Comparison of ENCODE assay signal across 20 cellular contexts in the genomic region with DNA sequence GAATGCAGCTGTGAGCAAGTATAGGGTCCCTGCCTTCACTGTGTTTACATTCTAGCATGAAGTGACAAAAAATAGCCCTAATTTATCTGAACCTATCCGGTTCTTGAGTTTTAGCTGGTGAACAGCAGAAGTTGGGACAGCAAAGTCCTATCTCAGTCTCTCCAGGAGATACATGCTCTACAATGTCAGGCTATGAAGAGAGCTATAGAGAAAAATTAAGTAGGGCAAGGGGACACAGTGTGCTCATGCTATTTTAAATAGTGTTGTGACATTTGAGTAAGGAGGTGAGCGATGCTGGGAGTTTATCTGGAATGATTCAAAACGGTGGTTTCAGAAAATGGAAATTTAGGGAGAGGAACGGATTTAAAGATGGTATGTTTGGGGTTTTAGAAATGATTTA. TPM values are rescaled to one million over a fixed set of nuclear protein-coding genes. Genes with fewer than 3 reads are reported as not detected.
A peak's percentile ranks its signal among the peaks of the same experiment; 100 is the strongest.
DNase-seq lines count a peak whose midpoint lies in the region; ATAC-seq, FAIRE-seq and TF ChIP-seq lines count a peak whose summit lies in the region.
"Had no signal": no experiment of that assay in that cellular context is flagged by ENCODE, and none has a peak within 500 bp of the region (broad histone marks: within the 10 kb centered on the region; RNA-seq: fewer than 3 reads in every experiment).

No MANE protein-coding gene starts in this region.

- POLR2A ChIA-PET in HepG2 (lab: Yijun Ruan, JAX): no interaction called here

- H3K79me2 ChIP-seq in HepG2 (ENCODE audit: insufficient read depth, low read length): peaks cover 94% of the 10 kb centered on the region

- no TSS peak for BruUV-seq in HepG2 (replicated peaks; lab: Mats Ljungman, UMichigan)

- CTCF ChIA-PET in HepG2 (lab: Yijun Ruan, JAX; ENCODE audit: low intra/inter-chr PET ratio, low total read pairs): no interaction called here

- TF ChIP-seq POLR2A in HepG2 (IDR thresholded peaks at IDR 0.05; ENCODE audit: insufficient read depth in 1 of 2, low read depth in 2 of 2, low read length in 2 of 2) (no peak), right lobe of liver (IDR thresholded peaks at IDR 0.05) (no peak)

- H3K4me1 ChIP-seq in HepG2 (ENCODE audit: insufficient read depth, low read length) (peaks cover 7% of the 10 kb centered on the region), right lobe of liver (peaks cover 0 to 21% (median 2%) of the 10 kb centered on the region in 4 donors)
- H3K4me1 ChIP-seq: BE2C had no signal

- no peak for TF ChIP-seq EP300 in HepG2 (IDR thresholded peaks at IDR 0.05; ENCODE audit: low read depth in 2 of 2, low read length in 2 of 2)
- TF ChIP-seq EP300 in HepG2 (CRISPR knock-in tag; IDR thresholded peaks at IDR 0.05; ENCODE audit: borderline replicate concordance): no peak

- H3K27ac ChIP-seq in HepG2 (ENCODE audit: extremely low read length, insufficient read depth, low read length) (no peak overlapping the region), right lobe of liver (no peak overlapping the region)
- H3K27ac ChIP-seq: C4-2B, KMS-11 had no signal

- H3K36me3 Mint-ChIP-seq in T-helper 17 cell (ENCODE audit: low read depth): peaks cover 3% of the 10 kb centered on the region
- peaks cover 78% of the 10 kb centered on the region for H3K36me3 Mint-ChIP-seq in nephron progenitor cell (ENCODE audit: low read depth)

- WGBS in HepG2 (ENCODE audit: low lambda C conversion rate): 92% methylated on average over 4 of the region's 4 CpGs
- WGBS in right lobe of liver (ENCODE audit: insufficient coverage, low coverage, low lambda C conversion rate, missing lambda C conversion rate): 93% methylated on average over 4 of the region's 4 CpGs

- no peaks in the 10 kb centered on the region for H3K27me3 Mint-ChIP-seq in T-helper 17 cell
- no peaks in the 10 kb centered on the region for H3K27me3 Mint-ChIP-seq in nephron progenitor cell (ENCODE audit: low read depth, poor library complexity)
- H3K27me3 Mint-ChIP-seq: CD4-positive, alpha-beta memory T cell had no signal

- H3K4me1 Mint-ChIP-seq in T-helper 17 cell (peaks cover 16% of the 10 kb centered on the region), nephron progenitor cell (peaks cover 7% of the 10 kb centered on the region)

- no peak overlapping the region for H3K4me2 ChIP-seq in HepG2 (ENCODE audit: low read depth, low read length)
- H3K4me2 ChIP-seq: KMS-11 had no signal

- H4K20me1 ChIP-seq in HepG2 (ENCODE audit: insufficient read depth, low read length): peaks cover 19% of the 10 kb centered on the region

- no peak for TF ChIP-seq CTCF in HepG2 (CRISPR knock-in tag; IDR thresholded peaks at IDR 0.05)
- no peak for TF ChIP-seq CTCF in right lobe of liver (IDR thresholded peaks at IDR 0.05)
- TF ChIP-seq CTCF in nephron progenitor cell (IDR thresholded peaks at IDR 0.05): no peak

- in situ Hi-C loops in HepG2 (cut with HindIII; ENCODE audit: extremely low pct_ligation_motif_present, low pct_unique_long_range_greater_than_20kb): no loop called here
- in situ Hi-C loops in ACHN (cut with HindIII; ENCODE audit: low pct_ligation_motif_present, low pct_unique_long_range_greater_than_20kb, low sequenced_read_pairs): no loop called here

- H3K4me3 Mint-ChIP-seq in T-helper 17 cell (no peak overlapping the region), nephron progenitor cell (no peak overlapping the region)
- H3K4me3 Mint-ChIP-seq: CD4-positive, alpha-beta memory T cell had no signal

- H3K27me3 ChIP-seq in HepG2 (ENCODE audit: control insufficient read depth in 1 of 2, insufficient read depth in 2 of 2, low read length in 2 of 2): no peaks in the 10 kb centered on the region
- H3K27me3 ChIP-seq in right lobe of liver: no peaks in the 10 kb centered on the region
- H3K27me3 ChIP-seq: BE2C had no signal

- no peak for TF ChIP-seq RAD21 in HepG2 (CRISPR knock-in tag; IDR thresholded peaks at IDR 0.05)

- H3K4me3 ChIP-seq in HepG2 (replicated peaks in 1 of 3; ENCODE audit: insufficient read depth in 1 of 3, low read depth in 2 of 3, low read length in 3 of 3) (no peak overlapping the region), right lobe of liver (no peak overlapping the region)
- H3K4me3 ChIP-seq: HAP-1 had no signal

- no peaks in the 10 kb centered on the region for H3K9me3 ChIP-seq in HepG2 (ENCODE audit: low read length)
- H3K9me3 ChIP-seq in right lobe of liver: no peaks in the 10 kb centered on the region
- H3K9me3 ChIP-seq in T-helper 17 cell (ENCODE audit: control insufficient read depth, low read length, poor library complexity, severe bottlenecking): no peaks in the 10 kb centered on the region
- H3K9me3 ChIP-seq: BE2C, HAP-1 had no signal

- intact Hi-C loops in HepG2 (cut with micrococcal nuclease; ENCODE audit: unreplicated experiment) (no loop called here), right lobe of liver (cut with DNase I) (no loop called here)

- H3K27ac Mint-ChIP-seq in T-helper 17 cell (peak overlapping the region; percentile 37), nephron progenitor cell (peak overlapping the region; percentile 63)

- no peak for DNase-seq in HepG2 (ENCODE audit: low spot score)
- DNase-seq in right lobe of liver: no peak
- no peak for DNase-seq in T-helper 17 cell
- no peak for DNase-seq in nephron progenitor cell
- no peak for DNase-seq in kidney tubule cell (ENCODE audit: low spot score)
- DNase-seq in ACHN: no peak
- no peak for DNase-seq in frontal cortex (ENCODE audit: low spot score in 2 of 2)
- DNase-seq: 8988T; BE2C; CD4-positive, alpha-beta memory T cell; DMS 273 treated with DMSO at 0.1 percent for 48 hours; DMS53; GDM1 had no signal

- FAIRE-seq in HepG2 (lab: Jason Lieb, UNC): no peak
- FAIRE-seq in frontal cortex (lab: Jason Lieb, UNC): no peak
- FAIRE-seq: GM12892, GM18507, H1 had no signal

- no peak overlapping the region for H3K9ac ChIP-seq in HepG2 (ENCODE audit: insufficient read depth, low read depth, low read length)
- H3K9ac ChIP-seq: KMS-11 had no signal

- H3K36me3 ChIP-seq in HepG2 (replicated peaks in 1 of 2; ENCODE audit: control insufficient read depth in 1 of 2, insufficient read depth in 2 of 2, low read length in 2 of 2) (peaks cover 11 to 74% of the 10 kb centered on the region in 2 experiments), right lobe of liver (no peaks in the 10 kb centered on the region)

- ATAC-seq in HepG2 (no peak), right lobe of liver (no peak), T-helper 17 cell (no peak), GM19455 (IDR thresholded peaks at IDR 0.05; ENCODE audit: unreplicated experiment) (no peak)

- peaks cover 25% of the 10 kb centered on the region for H3K9me3 Mint-ChIP-seq in nephron progenitor cell
- H3K9me3 Mint-ChIP-seq: CD4-positive, alpha-beta memory T cell had no signal

- H2AFZ ChIP-seq in HepG2 (ENCODE audit: low read length): no peak overlapping the region

TF ChIP-seq in HepG2, 621 proteins besides CTCF, POLR2A, EP300 and RAD21 (continues in another document):
- TF ChIP-seq, protein P1, sequence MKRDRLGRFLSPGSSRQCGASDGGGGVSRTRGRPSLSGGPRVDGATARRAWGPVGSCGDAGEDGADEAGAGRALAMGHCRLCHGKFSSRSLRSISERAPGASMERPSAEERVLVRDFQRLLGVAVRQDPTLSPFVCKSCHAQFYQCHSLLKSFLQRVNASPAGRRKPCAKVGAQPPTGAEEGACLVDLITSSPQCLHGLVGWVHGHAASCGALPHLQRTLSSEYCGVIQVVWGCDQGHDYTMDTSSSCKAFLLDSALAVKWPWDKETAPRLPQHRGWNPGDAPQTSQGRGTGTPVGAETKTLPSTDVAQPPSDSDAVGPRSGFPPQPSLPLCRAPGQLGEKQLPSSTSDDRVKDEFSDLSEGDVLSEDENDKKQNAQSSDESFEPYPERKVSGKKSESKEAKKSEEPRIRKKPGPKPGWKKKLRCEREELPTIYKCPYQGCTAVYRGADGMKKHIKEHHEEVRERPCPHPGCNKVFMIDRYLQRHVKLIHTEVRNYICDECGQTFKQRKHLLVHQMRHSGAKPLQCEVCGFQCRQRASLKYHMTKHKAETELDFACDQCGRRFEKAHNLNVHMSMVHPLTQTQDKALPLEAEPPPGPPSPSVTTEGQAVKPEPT (CRISPR knock-in tag; IDR thresholded peaks at IDR 0.05; ENCODE audit: low read depth): no peak
- TF ChIP-seq KLF13 (CRISPR knock-in tag; IDR thresholded peaks at IDR 0.05): no peak

RNA-seq across cellular contexts. Expression of a gene that starts 20.4 kb away (rescaled TPM):
- 142 and 184 TPM in 2 replicates for total RNA-seq in HepG2 (2016; rRNA removed; fragmentation: Illumina TruSeq; extraction: Trizol)
- total RNA-seq in HepG2 (2016; cell fraction: cytosol; rRNA removed; fragmentation: Illumina TruSeq; extraction: Trizol; ENCODE audit: low read depth): 27.0 and 30.7 TPM in 2 replicates
- 139 and 172 TPM in 2 replicates for total RNA-seq in HepG2 (2016; cell fraction: insoluble cytoplasmic fraction; rRNA removed; fragmentation: Illumina TruSeq; extraction: Trizol)
- total RNA-seq in HepG2 (2016; cell fraction: membrane; rRNA removed; fragmentation: Illumina TruSeq; extraction: Trizol): 53.8 and 63.2 TPM in 2 replicates
- total RNA-seq in HepG2 (2016; cell fraction: nucleus; rRNA removed; fragmentation: Illumina TruSeq; extraction: Trizol): 163 and 181 TPM in 2 replicates
- polyA plus RNA-seq in HepG2 (2011; rRNA removed): 50.6 and 56.4 TPM in 2 replicates
- polyA plus RNA-seq in HepG2 (2011; cell fraction: cytosol; rRNA removed): 22.5 and 36.0 TPM in 2 replicates
- polyA plus RNA-seq in HepG2 (2011; cell fraction: nucleus; rRNA removed): 66.5 and 79.9 TPM in 2 replicates
- polyA plus RNA-seq in HepG2 (2012): 57.5 and 57.8 TPM in 2 replicates
- 7.4 and 8.0 TPM in 2 replicates for polyA plus RNA-seq in HepG2 (2016; cell fraction: cytosol; fragmentation: Illumina TruSeq; extraction: Trizol; ENCODE audit: low read depth)
- 125 and 129 TPM in 2 replicates for polyA plus RNA-seq in HepG2 (2016; cell fraction: insoluble cytoplasmic fraction; fragmentation: Illumina TruSeq; extraction: Trizol; ENCODE audit: low read depth)
- 21.8 and 23.6 TPM in 2 replicates for polyA plus RNA-seq in HepG2 (2016; cell fraction: membrane; fragmentation: Illumina TruSeq; extraction: Trizol; ENCODE audit: low read depth)
- polyA plus RNA-seq in HepG2 (2016; cell fraction: nucleus; fragmentation: Illumina TruSeq; extraction: Trizol; ENCODE audit: insufficient read depth, low read depth): 173 and 179 TPM in 2 replicates
- 76.8 and 87.1 TPM in 2 replicates for polyA minus RNA-seq in HepG2 (2011; rRNA and poly(A)+ RNA removed; ENCODE audit: low replicate concordance)
- 63.8 and 80.5 TPM in 2 replicates for polyA minus RNA-seq in HepG2 (2011; cell fraction: cytosol; rRNA and poly(A)+ RNA removed)
- 233 and 277 TPM in 2 replicates for polyA minus RNA-seq in HepG2 (2011; cell fraction: nucleus; rRNA and poly(A)+ RNA removed)
- total RNA-seq in right lobe of liver: 10 to 100 TPM; 18.4 to 64.1 (median 26.4) TPM
- 10 to 100 TPM; 44.9 to 46.4 TPM for total RNA-seq in T-helper 17 cell
- total RNA-seq in frontal cortex: 128 TPM
